Comparison of ENCODE assay signal across 8 cellular contexts in genomic region chr3:192812736-192813383, GRCh38.
DNase-seq lines count a peak whose midpoint lies in the region; ATAC-seq lines count a peak whose summit lies in the region.

No MANE protein-coding gene starts in this region.

- ATAC-seq in GM18498 (IDR thresholded peaks at IDR 0.05; ENCODE audit: unreplicated experiment): peak; percentile 39
- ATAC-seq in HG02798 (IDR thresholded peaks at IDR 0.05; ENCODE audit: poor library complexity, unreplicated experiment): no peak
- ATAC-seq in GM21447 (IDR thresholded peaks at IDR 0.05; ENCODE audit: unreplicated experiment): no peak

- in situ Hi-C loops in ACHN (cut with HindIII; ENCODE audit: low pct_ligation_motif_present, low pct_unique_long_range_greater_than_20kb, low sequenced_read_pairs): no loop called here

- DNase-seq in ACHN: peak; percentile 64
- peak; percentile 32 for DNase-seq in NCI-H524 treated with DMSO at 0.1 percent for 48 hours (lab: John Stamatoyannopoulos, UW)
- peak; percentile 76 for DNase-seq in cerebellar cortex (ENCODE audit: low spot score)
- DNase-seq in midbrain (lab: John Stamatoyannopoulos, UW): peak; percentile 77
- DNase-seq in OCI-M2 (lab: John Stamatoyannopoulos, UW; ENCODE audit: unreplicated experiment): no peak
